16 cellular contexts compared by ENCODE assay signal in the genomic region with DNA sequence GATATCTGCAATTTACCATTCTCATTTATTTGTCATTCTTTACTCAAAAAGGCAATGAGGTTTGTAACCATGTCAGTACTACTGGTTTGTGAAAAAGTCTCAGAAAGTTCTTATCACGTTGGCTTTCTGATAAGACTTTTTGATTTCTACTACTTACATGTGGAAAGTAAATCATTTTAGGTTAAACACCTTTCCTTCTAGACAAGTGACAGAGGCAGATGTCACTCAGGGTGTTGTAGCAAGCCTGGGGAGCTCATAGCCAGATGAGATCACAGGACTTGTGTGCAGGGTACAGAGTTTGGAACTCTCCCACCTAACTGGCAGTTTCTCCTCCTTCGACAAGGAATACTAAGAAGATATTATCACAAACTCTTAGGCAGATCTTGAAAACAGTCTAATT. TPM values are rescaled to one million over a fixed set of nuclear protein-coding genes. Genes with fewer than 3 reads are reported as not detected.
DNase-seq lines count a peak whose midpoint lies in the region; ATAC-seq and TF ChIP-seq lines count a peak whose summit lies in the region.
"Had no signal": no experiment of that assay in that cellular context is flagged by ENCODE, and none has a peak within 500 bp of the region (broad histone marks: within the 10 kb centered on the region; RNA-seq: fewer than 3 reads in every experiment).

No MANE protein-coding gene starts in this region.

- no peak overlapping the region for H3K9ac ChIP-seq in KMS-11
- H3K9ac ChIP-seq: BLaER1 treated with 17β-estradiol and CSF1 and Interleukin-3, amounts not matched to agents 10 nM and 100 nM; GM23248 had no signal

- H3K27me3 Mint-ChIP-seq in activated CD4-positive, alpha-beta memory T cell treated with anti-CD3 and anti-CD28 coated beads for 36 hours: peaks cover 2% of the 10 kb centered on the region
- peaks cover 3% of the 10 kb centered on the region for H3K27me3 Mint-ChIP-seq in activated CD4-positive, alpha-beta memory T cell treated with anti-CD3 and anti-CD28 coated beads, Interleukin-2, amount 10 ng/mL, durations not matched to agents 7 days and 5 days

- peak; percentile 26 for DNase-seq in activated CD4-positive, alpha-beta memory T cell treated with anti-CD3 and anti-CD28 coated beads for 36 hours
- no peak for DNase-seq in activated CD4-positive, alpha-beta memory T cell treated with anti-CD3 and anti-CD28 coated beads, Interleukin-2, amount 10 ng/mL, durations not matched to agents 7 days and 5 days
- no peak for DNase-seq in coronary artery (ENCODE audit: low spot score)
- peak; percentile 41 for DNase-seq in stimulated activated CD8-positive, alpha-beta memory T cell treated with anti-CD3 and anti-CD28 coated beads, Interleukin-4, amount 100 ng/mL, for 48 hours
- DNase-seq in psoas muscle: no peak
- DNase-seq in NCI-H446 (lab: John Stamatoyannopoulos, UW): no peak
- DNase-seq: HCEC 1CT, NCI-H1105 treated with DMSO at 0.1 percent for 48 hours, NCI-H187, NCI-H446 treated with DMSO at 0.1 percent for 48 hours, NCI-H748 treated with DMSO at 0.1 percent for 48 hours had no signal

- H3K27ac Mint-ChIP-seq in activated CD4-positive, alpha-beta memory T cell treated with anti-CD3 and anti-CD28 coated beads for 36 hours: peak overlapping the region; percentile 23
- H3K27ac Mint-ChIP-seq in activated CD4-positive, alpha-beta memory T cell treated with anti-CD3 and anti-CD28 coated beads, Interleukin-2, amount 10 ng/mL, durations not matched to agents 7 days and 5 days: no peak overlapping the region

- H3K27me3 ChIP-seq in KMS-11 (ENCODE audit: insufficient read depth, low read depth) (no peaks in the 10 kb centered on the region), psoas muscle (ENCODE audit: insufficient read depth in 3 of 3, low read length in 2 of 3) (no peaks in the 10 kb centered on the region)
- H3K27me3 ChIP-seq: BLaER1 treated with 17β-estradiol and CSF1 and Interleukin-3, amounts not matched to agents 10 nM and 100 nM had no signal

- peak overlapping the region; percentile 66; the same call in 1 of the 2 replicates for H3K4me2 ChIP-seq in KMS-11

- H3K4me1 ChIP-seq in KMS-11 (ENCODE audit: low read depth, poor library complexity, severe bottlenecking): peaks cover 65% of the 10 kb centered on the region
- no peaks in the 10 kb centered on the region for H3K4me1 ChIP-seq in psoas muscle

- H4K20me1 ChIP-seq in KMS-11 (ENCODE audit: insufficient read depth): no peaks in the 10 kb centered on the region
- H4K20me1 ChIP-seq: BLaER1 treated with 17β-estradiol and CSF1 and Interleukin-3, amounts not matched to agents 10 nM and 100 nM had no signal

- POLR2A ChIA-PET in activated CD4-positive, alpha-beta memory T cell treated with anti-CD3 and anti-CD28 coated beads for 36 hours (lab: Charles Lee): interaction anchor here (0.7 kb wide), 1 partner anchor 13 kb away, joined by 3 read pairs; no protein-coding TSS in a partner anchor
- POLR2A ChIA-PET in activated CD4-positive, alpha-beta memory T cell treated with anti-CD3 and anti-CD28 coated beads, Interleukin-2, amount 10 ng/mL, durations not matched to agents 7 days and 5 days (lab: Charles Lee): interaction anchor here (0.7 to 4.7 kb wide), 4 partner anchors 14 to 75 kb away, joined by 3 to 39 read pairs (median 10); partner anchors contain the start of gene PICALM

- CTCF ChIA-PET in activated CD4-positive, alpha-beta memory T cell treated with anti-CD3 and anti-CD28 coated beads for 36 hours (lab: Charles Lee): interaction anchor here (1.4 kb wide), 1 partner anchor 264 kb away, joined by 3 read pairs; the partner anchor contains the start of gene CCDC83
- CTCF ChIA-PET in activated CD4-positive, alpha-beta memory T cell treated with anti-CD3 and anti-CD28 coated beads, Interleukin-2, amount 10 ng/mL, durations not matched to agents 7 days and 5 days (lab: Charles Lee): interaction anchor here (0.7 kb wide), 1 partner anchor 100 kb away, joined by 3 read pairs; no protein-coding TSS in a partner anchor

- peaks cover 34% of the 10 kb centered on the region for H3K4me1 Mint-ChIP-seq in activated CD4-positive, alpha-beta memory T cell treated with anti-CD3 and anti-CD28 coated beads for 36 hours (ENCODE audit: low read depth)
- H3K4me1 Mint-ChIP-seq in activated CD4-positive, alpha-beta memory T cell treated with anti-CD3 and anti-CD28 coated beads, Interleukin-2, amount 10 ng/mL, durations not matched to agents 7 days and 5 days: peaks cover 32% of the 10 kb centered on the region

- H3K27ac ChIP-seq in KMS-11 (peak overlapping the region; percentile 86; the same call in 1 of the 2 replicates), coronary artery (peak overlapping the region; percentile 47 to 74), psoas muscle (no peak overlapping the region)
- H3K27ac ChIP-seq: BLaER1 treated with 17β-estradiol and CSF1 and Interleukin-3, amounts not matched to agents 10 nM and 100 nM had no signal

- H3K36me3 ChIP-seq in KMS-11 (ENCODE audit: insufficient read depth) (no peaks in the 10 kb centered on the region), psoas muscle (ENCODE audit: insufficient read depth in 1 of 2, low read depth in 1 of 2) (no peaks in the 10 kb centered on the region)
- H3K36me3 ChIP-seq: BLaER1 treated with 17β-estradiol and CSF1 and Interleukin-3, amounts not matched to agents 10 nM and 100 nM had no signal

- H3K9me3 Mint-ChIP-seq in activated CD4-positive, alpha-beta memory T cell treated with anti-CD3 and anti-CD28 coated beads for 36 hours: no peaks in the 10 kb centered on the region
- peaks cover 2% of the 10 kb centered on the region for H3K9me3 Mint-ChIP-seq in activated CD4-positive, alpha-beta memory T cell treated with anti-CD3 and anti-CD28 coated beads, Interleukin-2, amount 10 ng/mL, durations not matched to agents 7 days and 5 days

- no peaks in the 10 kb centered on the region for H3K9me3 ChIP-seq in psoas muscle
- H3K9me3 ChIP-seq: A549; BLaER1 treated with 17β-estradiol and CSF1 and Interleukin-3, amounts not matched to agents 10 nM and 100 nM had no signal

- no peak overlapping the region for H2AFZ ChIP-seq in KMS-11 (ENCODE audit: low read depth)
- H2AFZ ChIP-seq: GM23248 had no signal

- H3K79me2 ChIP-seq in KMS-11 (ENCODE audit: insufficient read depth, low read depth): no peaks in the 10 kb centered on the region

- no peak for ATAC-seq in psoas muscle
- ATAC-seq: A549, PC-3 had no signal

- 83 to 94% (median 88%) methylated on average over 2 of the region's 2 CpGs for WGBS in psoas muscle, 3 donors

- no peaks in the 10 kb centered on the region for H3K36me3 Mint-ChIP-seq in activated CD4-positive, alpha-beta memory T cell treated with anti-CD3 and anti-CD28 coated beads for 36 hours
- peaks cover 10% of the 10 kb centered on the region for H3K36me3 Mint-ChIP-seq in activated CD4-positive, alpha-beta memory T cell treated with anti-CD3 and anti-CD28 coated beads, Interleukin-2, amount 10 ng/mL, durations not matched to agents 7 days and 5 days (ENCODE audit: low read depth)

- H3K4me3 Mint-ChIP-seq in activated CD4-positive, alpha-beta memory T cell treated with anti-CD3 and anti-CD28 coated beads for 36 hours: no peak overlapping the region
- H3K4me3 Mint-ChIP-seq in activated CD4-positive, alpha-beta memory T cell treated with anti-CD3 and anti-CD28 coated beads, Interleukin-2, amount 10 ng/mL, durations not matched to agents 7 days and 5 days: no peak overlapping the region

- TF ChIP-seq CTCF in KMS-11 (conservative IDR thresholded peaks at IDR 0.05; ENCODE audit: low read depth, low read length): no peak
- TF ChIP-seq CTCF in coronary artery (IDR thresholded peaks at IDR 0.05): no peak
- TF ChIP-seq CTCF in psoas muscle (IDR thresholded peaks at IDR 0.05): no peak

- intact Hi-C loops in activated CD4-positive, alpha-beta memory T cell treated with anti-CD3 and anti-CD28 coated beads for 36 hours (cut with micrococcal nuclease): loop anchor here (1.0 to 5.0 kb wide), 7 partner anchors 51 to 171 kb away; partner anchors contain the start of gene PICALM
- intact Hi-C loops in psoas muscle (cut with DNase I): no loop called here

- H3K4me3 ChIP-seq in KMS-11 (IDR thresholded peaks at IDR 0.05; ENCODE audit: insufficient read depth, low read depth, low read length): no peak overlapping the region
- H3K4me3 ChIP-seq in coronary artery: no peak overlapping the region
- H3K4me3 ChIP-seq in psoas muscle: no peak overlapping the region
- H3K4me3 ChIP-seq: A549; BLaER1 treated with 17β-estradiol and CSF1 and Interleukin-3, amounts not matched to agents 10 nM and 100 nM; GM23248 had no signal

RNA-seq across cellular contexts. Expression of gene PICALM, which starts 49.3 kb away (rescaled TPM):
- total RNA-seq in activated CD4-positive, alpha-beta memory T cell treated with anti-CD3 and anti-CD28 coated beads for 36 hours: 10 to 100 TPM; 75.9 to 90.4 TPM
- total RNA-seq in activated CD4-positive, alpha-beta memory T cell treated with anti-CD3 and anti-CD28 coated beads, Interleukin-2, amount 10 ng/mL, durations not matched to agents 7 days and 5 days: 100 to 1,000 TPM; 194 to 199 TPM
- total RNA-seq in psoas muscle: 100 to 1,000 TPM in 3 of 4 donors, 10 to 100 TPM in 1; 79.8 to 123 (median 115) TPM
- polyA plus RNA-seq in psoas muscle: 10 to 100 TPM; 42.0 to 89.1 (median 60.9) TPM

Comparison
In these comparisons a context has a peak if more than half of its experiments do, and no peak if none do; other contexts are left out.
1. DNase-seq: peak in activated CD4-positive, alpha-beta memory T cell treated with anti-CD3 and anti-CD28 coated beads for 36 hours (single experiment) and stimulated activated CD8-positive, alpha-beta memory T cell treated with anti-CD3 and anti-CD28 coated beads, Interleukin-4, amount 100 ng/mL, for 48 hours (single experiment); none in activated CD4-positive, alpha-beta memory T cell treated with anti-CD3 and anti-CD28 coated beads, Interleukin-2, amount 10 ng/mL, durations not matched to agents 7 days and 5 days (single experiment), coronary artery (single experiment), psoas muscle (0 of 2) and NCI-H446 (0 of 2).